2 cellular contexts compared by ENCODE assay signal in genomic region chr1:3899776-3900149, GRCh38.
TF ChIP-seq lines count a peak whose summit lies in the region.

No MANE protein-coding gene starts in this region.

TF ChIP-seq in SK-N-SH, 30 proteins besides CTCF, POLR2A, EP300 and RAD21 (continued from another document):
- TF ChIP-seq IRF3 (IDR thresholded peaks at IDR 0.05; ENCODE audit: low read depth, low read length) (no peak), FOSL2 (IDR thresholded peaks at IDR 0.05; ENCODE audit: borderline replicate concordance, low read depth) (no peak), GATA2 (CRISPR knock-in tag; IDR thresholded peaks at IDR 0.05) (no peak), SMC3 (IDR thresholded peaks at IDR 0.05; ENCODE audit: low read depth, low read length) (no peak), MXI1 (IDR thresholded peaks at IDR 0.05; ENCODE audit: low read depth, low read length) (no peak)

TF ChIP-seq in SK-N-SH treated with all-trans-retinoic acid at 6 μM for 48 hours, 23 proteins besides CTCF, POLR2A, EP300 and RAD21 (continued from another document):
- TF ChIP-seq, protein P1, sequence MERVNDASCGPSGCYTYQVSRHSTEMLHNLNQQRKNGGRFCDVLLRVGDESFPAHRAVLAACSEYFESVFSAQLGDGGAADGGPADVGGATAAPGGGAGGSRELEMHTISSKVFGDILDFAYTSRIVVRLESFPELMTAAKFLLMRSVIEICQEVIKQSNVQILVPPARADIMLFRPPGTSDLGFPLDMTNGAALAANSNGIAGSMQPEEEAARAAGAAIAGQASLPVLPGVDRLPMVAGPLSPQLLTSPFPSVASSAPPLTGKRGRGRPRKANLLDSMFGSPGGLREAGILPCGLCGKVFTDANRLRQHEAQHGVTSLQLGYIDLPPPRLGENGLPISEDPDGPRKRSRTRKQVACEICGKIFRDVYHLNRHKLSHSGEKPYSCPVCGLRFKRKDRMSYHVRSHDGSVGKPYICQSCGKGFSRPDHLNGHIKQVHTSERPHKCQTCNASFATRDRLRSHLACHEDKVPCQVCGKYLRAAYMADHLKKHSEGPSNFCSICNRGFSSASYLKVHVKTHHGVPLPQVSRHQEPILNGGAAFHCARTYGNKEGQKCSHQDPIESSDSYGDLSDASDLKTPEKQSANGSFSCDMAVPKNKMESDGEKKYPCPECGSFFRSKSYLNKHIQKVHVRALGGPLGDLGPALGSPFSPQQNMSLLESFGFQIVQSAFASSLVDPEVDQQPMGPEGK (CRISPR knock-in tag; IDR thresholded peaks at IDR 0.05; ENCODE audit: borderline replicate concordance) = no peak
- TF ChIP-seq ZNF565 (CRISPR knock-in tag; conservative IDR thresholded peaks at IDR 0.05; ENCODE audit: low read depth) = no peak
- TF ChIP-seq TSHZ2 (CRISPR knock-in tag; IDR thresholded peaks at IDR 0.05) = no peak
- no peak for TF ChIP-seq CSRNP3 (CRISPR knock-in tag; IDR thresholded peaks at IDR 0.05)
- no peak for TF ChIP-seq ZFP30 (CRISPR knock-in tag; IDR thresholded peaks at IDR 0.05)
- TF ChIP-seq SNAI2 (CRISPR knock-in tag; IDR thresholded peaks at IDR 0.05) = no peak
- TF ChIP-seq ZNF8 (CRISPR knock-in tag; IDR thresholded peaks at IDR 0.05) = no peak
- TF ChIP-seq TOX (CRISPR knock-in tag; IDR thresholded peaks at IDR 0.05; ENCODE audit: borderline replicate concordance) = no peak
- no peak for TF ChIP-seq ZFP3 (CRISPR knock-in tag; IDR thresholded peaks at IDR 0.05)
